ENCODE assay signal across 1 cellular context in genomic region chr7:153590571-153590970, GRCh38.
TF ChIP-seq lines count a peak whose summit lies in the region.

No MANE protein-coding gene starts in this region.

TF ChIP-seq in HepG2, 621 proteins besides CTCF, POLR2A, EP300 and RAD21 (continued from another document):
- TF ChIP-seq ZBTB40 (IDR thresholded peaks at IDR 0.05), result no peak
- no peak for TF ChIP-seq ZBTB40 (CRISPR knock-in tag; IDR thresholded peaks at IDR 0.05)
- TF ChIP-seq ZNF343 (CRISPR knock-in tag; IDR thresholded peaks at IDR 0.05), result no peak
- no peak for TF ChIP-seq GPN1 (CRISPR knock-in tag; IDR thresholded peaks at IDR 0.05; ENCODE audit: borderline replicate concordance)
- no peak for TF ChIP-seq NBN (conservative IDR thresholded peaks at IDR 0.05)
- TF ChIP-seq CBX1 (IDR thresholded peaks at IDR 0.05; ENCODE audit: low read depth), result no peak
- no peak for TF ChIP-seq POLR2G (IDR thresholded peaks at IDR 0.05; ENCODE audit: low read depth, low read length)
- no peak for TF ChIP-seq NFATC3 (CRISPR knock-in tag; IDR thresholded peaks at IDR 0.05)
- no peak for TF ChIP-seq KDM6A (CRISPR knock-in tag; IDR thresholded peaks at IDR 0.05; ENCODE audit: low read depth)
- no peak for TF ChIP-seq ZNF781 (CRISPR knock-in tag; IDR thresholded peaks at IDR 0.05; ENCODE audit: borderline replicate concordance, not compliant biosample characterization)
